Comparison of ENCODE assay signal across 30 cellular contexts in genomic region chr3:196134691-196135090, GRCh38.
"Had no signal": no experiment of that assay in that cellular context is flagged by ENCODE, and none has a peak within 500 bp of the region (broad histone marks: within the 10 kb centered on the region; RNA-seq: fewer than 3 reads in every experiment).

No MANE protein-coding gene starts in this region.

- H3K36me3 Mint-ChIP-seq: activated naive CD4-positive, alpha-beta T cell treated with anti-CD3 and anti-CD28 coated beads, Interleukin-2, amount 10 ng/mL, durations not matched to agents 7 days and 5 days; activated naive CD8-positive, alpha-beta T cell treated with anti-CD3 and anti-CD28 coated beads, Interleukin-2, amount 10 ng/mL, durations not matched to agents 7 days and 5 days had no signal

- FAIRE-seq: astrocyte, frontal cortex, TTC549 had no signal

- H3K4me3 ChIP-seq: left ventricle myocardium inferior, lung, ovary, psoas muscle, testis had no signal

- H3K9me3 Mint-ChIP-seq: activated naive CD4-positive, alpha-beta T cell treated with anti-CD3 and anti-CD28 coated beads, Interleukin-2, amount 10 ng/mL, durations not matched to agents 7 days and 5 days; activated naive CD8-positive, alpha-beta T cell treated with anti-CD3 and anti-CD28 coated beads, Interleukin-2, amount 10 ng/mL, durations not matched to agents 7 days and 5 days; activated T-helper 1 cell treated with anti-CD3 and anti-CD28 coated beads, Interleukin-12 subunit alpha, Interleukin-12 subunit beta, Interleukin-2, Interleukin-4 antibody, amounts not matched to agents 30 ng/mL and 10 ng/mL and 1 ng/mL, durations not matched to agents 14 hours and 24 hours and 36 hours; nephron; T-helper 1 cell treated with Interleukin-12 subunit alpha and Interleukin-12 subunit beta and Interleukin-4 antibody, amounts not matched to agents 30 μg/mL and 1 μg/mL, for 36 hours had no signal

- H3K4me3 Mint-ChIP-seq: activated naive CD4-positive, alpha-beta T cell treated with anti-CD3 and anti-CD28 coated beads, Interleukin-2, amount 10 ng/mL, durations not matched to agents 7 days and 5 days; activated naive CD8-positive, alpha-beta T cell treated with anti-CD3 and anti-CD28 coated beads, Interleukin-2, amount 10 ng/mL, durations not matched to agents 7 days and 5 days; activated T-helper 1 cell treated with anti-CD3 and anti-CD28 coated beads, Interleukin-12 subunit alpha, Interleukin-12 subunit beta, Interleukin-2, Interleukin-4 antibody, amounts not matched to agents 30 ng/mL and 10 ng/mL and 1 ng/mL, durations not matched to agents 14 hours and 24 hours and 36 hours; nephron; T-helper 1 cell treated with Interleukin-12 subunit alpha and Interleukin-12 subunit beta and Interleukin-4 antibody, amounts not matched to agents 30 μg/mL and 1 μg/mL, for 36 hours had no signal

- H3K4me1 ChIP-seq: left ventricle myocardium inferior had no signal

- H3K36me3 ChIP-seq: brain microvascular endothelial cell, left ventricle myocardium inferior, neutrophil, ovary had no signal

- ATAC-seq: psoas muscle; stimulated activated naive CD8-positive, alpha-beta T cell treated with anti-CD3 and anti-CD28 coated beads, Interleukin-15, Interleukin-2, amounts not matched to agents 100 U/mL and 50 U/mL, for 24 hours had no signal

- H3K27ac Mint-ChIP-seq: activated naive CD4-positive, alpha-beta T cell treated with anti-CD3 and anti-CD28 coated beads, Interleukin-2, amount 10 ng/mL, durations not matched to agents 7 days and 5 days; activated naive CD8-positive, alpha-beta T cell treated with anti-CD3 and anti-CD28 coated beads, Interleukin-2, amount 10 ng/mL, durations not matched to agents 7 days and 5 days; activated T-helper 1 cell treated with anti-CD3 and anti-CD28 coated beads, Interleukin-12 subunit alpha, Interleukin-12 subunit beta, Interleukin-2, Interleukin-4 antibody, amounts not matched to agents 30 ng/mL and 10 ng/mL and 1 ng/mL, durations not matched to agents 14 hours and 24 hours and 36 hours; nephron; T-helper 1 cell treated with Interleukin-12 subunit alpha and Interleukin-12 subunit beta and Interleukin-4 antibody, amounts not matched to agents 30 μg/mL and 1 μg/mL, for 36 hours had no signal

- H3K27ac ChIP-seq: brain microvascular endothelial cell, left ventricle myocardium inferior, neutrophil, ovary, psoas muscle, testis, VCaP had no signal

- DNase-seq: activated CD4-positive, alpha-beta T cell treated with anti-CD3 and anti-CD28 coated beads for 4 hours; activated CD4-positive, alpha-beta T cell treated with anti-CD3 and anti-CD28 coated beads, Interleukin-2, amount 50 U/mL, for 48 hours; activated CD8-positive, alpha-beta memory T cell treated with anti-CD3 and anti-CD28 coated beads for 24 hours; activated CD8-positive, alpha-beta memory T cell treated with anti-CD3 and anti-CD28 coated beads, Interleukin-2, amount 50 U/mL, for 4 hours; activated gamma-delta T cell; activated naive CD4-positive, alpha-beta T cell treated with anti-CD3 and anti-CD28 coated beads, Interleukin-2, amount 10 ng/mL, durations not matched to agents 7 days and 5 days; activated naive CD8-positive, alpha-beta T cell treated with anti-CD3 and anti-CD28 coated beads, Interleukin-2, amount 10 ng/mL, durations not matched to agents 7 days and 5 days; activated T-cell treated with anti-CD3 and anti-CD28 coated beads, Interleukin-2, amount 50 U/mL, for 1 hour; brain microvascular endothelial cell; glutamatergic neuron; islet precursor cell; left ventricle myocardium inferior; psoas muscle; stimulated activated CD4-positive, alpha-beta T cell treated with anti-CD3 and anti-CD28 coated beads, Interleukin-15, amount 100 ng/mL, for 24 hours; stimulated activated CD4-positive, alpha-beta T cell treated with anti-CD3 and anti-CD28 coated beads, Interleukin-2, amount 100 ng/mL, for 24 hours; stimulated activated naive CD8-positive, alpha-beta T cell treated with anti-CD3 and anti-CD28 coated beads, Interleukin-15, Interleukin-2, amounts not matched to agents 100 U/mL and 50 U/mL, for 24 hours; SW 1271; T-helper 9 cell; testis; trophoblast cell had no signal

- H3K27me3 ChIP-seq: brain microvascular endothelial cell, neutrophil, ovary, testis had no signal

- H3K27me3 Mint-ChIP-seq: activated naive CD8-positive, alpha-beta T cell treated with anti-CD3 and anti-CD28 coated beads, Interleukin-2, amount 10 ng/mL, durations not matched to agents 7 days and 5 days had no signal

- H3K9me3 ChIP-seq: left ventricle myocardium inferior, neutrophil, ovary, psoas muscle, testis had no signal
